Comparison of ENCODE assay signal across 20 cellular contexts in genomic region chr4:64503945-64504675, GRCh38.
A peak's percentile ranks its signal among the peaks of the same experiment; 100 is the strongest.
DNase-seq lines count a peak whose midpoint lies in the region; ATAC-seq and TF ChIP-seq lines count a peak whose summit lies in the region.
"Had no signal": no experiment of that assay in that cellular context is flagged by ENCODE, and none has a peak within 500 bp of the region (broad histone marks: within the 10 kb centered on the region; RNA-seq: fewer than 3 reads in every experiment).

No MANE protein-coding gene starts in this region.

- H3K27me3 ChIP-seq in heart left ventricle (no peaks in the 10 kb centered on the region), right cardiac atrium (ENCODE audit: control insufficient read depth, insufficient read depth) (no peaks in the 10 kb centered on the region), hepatocyte (no peaks in the 10 kb centered on the region), smooth muscle cell (ENCODE audit: low read depth) (no peaks in the 10 kb centered on the region)
- H3K27me3 ChIP-seq: BE2C had no signal

- no peak overlapping the region for H3K4me3 Mint-ChIP-seq in activated T-helper 1 cell treated with anti-CD3 and anti-CD28 coated beads, Interleukin-12 subunit alpha, Interleukin-12 subunit beta, Interleukin-2, Interleukin-4 antibody, amounts not matched to agents 30 ng/mL and 10 ng/mL and 1 ng/mL, durations not matched to agents 14 hours and 24 hours and 36 hours
- H3K4me3 Mint-ChIP-seq: CD4-positive, CD25-positive, alpha-beta regulatory T cell; CD8-positive, alpha-beta memory T cell; GM23338 had no signal

- no peaks in the 10 kb centered on the region for H3K36me3 ChIP-seq in heart left ventricle
- no peaks in the 10 kb centered on the region for H3K36me3 ChIP-seq in hepatocyte (replicated peaks; ENCODE audit: insufficient read depth, low read depth)
- H3K36me3 ChIP-seq in smooth muscle cell (ENCODE audit: low read depth) = no peaks in the 10 kb centered on the region
- H3K36me3 ChIP-seq: BE2C had no signal

- WGBS in heart left ventricle, 4 donors = 27 to 39% (median 36%) methylated on average over 3 of the region's 3 CpGs
- 41% methylated on average over 3 of the region's 3 CpGs for WGBS in right cardiac atrium
- 42% methylated on average over 3 of the region's 3 CpGs for WGBS in hepatocyte (ENCODE audit: low lambda C conversion rate, missing lambda C conversion rate)
- 69% methylated on average over 3 of the region's 3 CpGs for WGBS in smooth muscle cell (ENCODE audit: low lambda C conversion rate)

- ATAC-seq in heart left ventricle = peak in 2 of 4 donors; percentile 56 to 57
- ATAC-seq in right cardiac atrium = no peak
- ATAC-seq: GM23338 had no signal

- H3K27ac ChIP-seq in heart left ventricle (peak overlapping the region in 7 of 12 donors; percentile 12 to 60 (median 36)), right cardiac atrium (ENCODE audit: low read length) (no peak overlapping the region), 22Rv1 (peak overlapping the region; percentile 27; the same call in 1 of the 2 replicates), hepatocyte (no peak overlapping the region), smooth muscle cell (ENCODE audit: low read depth) (no peak overlapping the region)
- H3K27ac ChIP-seq: HL-60 had no signal

- DNase-seq in heart left ventricle (no peak), right cardiac atrium (no peak), DMS53 treated with DMSO at 0.1 percent for 48 hours (lab: John Stamatoyannopoulos, UW; ENCODE audit: unreplicated experiment) (peak; percentile 47), hepatocyte (ENCODE audit: low spot score) (no peak), smooth muscle cell (lab: John Stamatoyannopoulos, UW; ENCODE audit: unreplicated experiment) (no peak)
- DNase-seq in activated T-helper 1 cell treated with anti-CD3 and anti-CD28 coated beads, Interleukin-12 subunit alpha, Interleukin-12 subunit beta, Interleukin-2, Interleukin-4 antibody, amounts not matched to agents 30 ng/mL and 10 ng/mL and 1 ng/mL, durations not matched to agents 14 hours and 24 hours and 36 hours (ENCODE audit: low spot score) = no peak
- DNase-seq: ACHN; BE2C; C1 segment of cervical spinal cord; CD4-positive, CD25-positive, alpha-beta regulatory T cell; CD8-positive, alpha-beta memory T cell; COR-L47; DMS 273 treated with DMSO at 0.1 percent for 48 hours; DMS79; GDM1; HCEC 1CT had no signal

- H3K27ac Mint-ChIP-seq in activated T-helper 1 cell treated with anti-CD3 and anti-CD28 coated beads, Interleukin-12 subunit alpha, Interleukin-12 subunit beta, Interleukin-2, Interleukin-4 antibody, amounts not matched to agents 30 ng/mL and 10 ng/mL and 1 ng/mL, durations not matched to agents 14 hours and 24 hours and 36 hours = no peak overlapping the region
- H3K27ac Mint-ChIP-seq: CD4-positive, CD25-positive, alpha-beta regulatory T cell; CD8-positive, alpha-beta memory T cell; GM23338; IgD-negative memory B cell had no signal

- TF ChIP-seq CTCF in heart left ventricle (IDR thresholded peaks at IDR 0.05) = no peak
- no peak for TF ChIP-seq CTCF in 22Rv1 (IDR thresholded peaks at IDR 0.05)
- TF ChIP-seq CTCF in hepatocyte (IDR thresholded peaks at IDR 0.05; ENCODE audit: poor library complexity) = no peak
- no peak for TF ChIP-seq CTCF in smooth muscle cell (IDR thresholded peaks at IDR 0.05; ENCODE audit: borderline replicate concordance, insufficient read depth, poor library complexity, severe bottlenecking)

- H3K9me2 ChIP-seq in hepatocyte (replicated peaks; ENCODE audit: insufficient read depth) = no peaks in the 10 kb centered on the region

- H2AFZ ChIP-seq in hepatocyte (peak overlapping the region; percentile 23), smooth muscle cell (ENCODE audit: low read depth) (no peak overlapping the region)
- H2AFZ ChIP-seq: GM23338 had no signal

- no peaks in the 10 kb centered on the region for H3K4me1 Mint-ChIP-seq in activated T-helper 1 cell treated with anti-CD3 and anti-CD28 coated beads, Interleukin-12 subunit alpha, Interleukin-12 subunit beta, Interleukin-2, Interleukin-4 antibody, amounts not matched to agents 30 ng/mL and 10 ng/mL and 1 ng/mL, durations not matched to agents 14 hours and 24 hours and 36 hours (ENCODE audit: low read depth)
- H3K4me1 Mint-ChIP-seq: CD4-positive, CD25-positive, alpha-beta regulatory T cell; CD8-positive, alpha-beta memory T cell; GM23338; IgD-negative memory B cell had no signal

- no peaks in the 10 kb centered on the region for H3K9me3 Mint-ChIP-seq in activated T-helper 1 cell treated with anti-CD3 and anti-CD28 coated beads, Interleukin-12 subunit alpha, Interleukin-12 subunit beta, Interleukin-2, Interleukin-4 antibody, amounts not matched to agents 30 ng/mL and 10 ng/mL and 1 ng/mL, durations not matched to agents 14 hours and 24 hours and 36 hours
- H3K9me3 Mint-ChIP-seq: GM23338 had no signal

- H3K4me1 ChIP-seq in heart left ventricle (peaks cover 0 to 6% (median 0%) of the 10 kb centered on the region in 12 donors), right cardiac atrium (ENCODE audit: control insufficient read depth, insufficient read depth, low read length) (no peaks in the 10 kb centered on the region), hepatocyte (ENCODE audit: insufficient read depth) (no peaks in the 10 kb centered on the region), smooth muscle cell (ENCODE audit: low read depth) (no peaks in the 10 kb centered on the region)
- H3K4me1 ChIP-seq: BE2C had no signal

- H3K4me3 ChIP-seq in heart left ventricle = no peak overlapping the region
- no peak overlapping the region for H3K4me3 ChIP-seq in right cardiac atrium (ENCODE audit: low read length)
- H3K4me3 ChIP-seq in hepatocyte = no peak overlapping the region
- H3K4me3 ChIP-seq in smooth muscle cell = no peak overlapping the region
- H3K4me3 ChIP-seq: GM23338 had no signal

- H3F3A ChIP-seq in smooth muscle cell (ENCODE audit: low read depth) = no peaks in the 10 kb centered on the region

- TF ChIP-seq POLR2A in heart left ventricle (IDR thresholded peaks at IDR 0.05) = no peak

- H3K9ac ChIP-seq in smooth muscle cell (ENCODE audit: low read depth) = no peak overlapping the region

- no peaks in the 10 kb centered on the region for H3K79me2 ChIP-seq in hepatocyte
- H3K79me2 ChIP-seq in smooth muscle cell (ENCODE audit: low read depth) = no peaks in the 10 kb centered on the region

- no peaks in the 10 kb centered on the region for H3K36me3 Mint-ChIP-seq in activated T-helper 1 cell treated with anti-CD3 and anti-CD28 coated beads, Interleukin-12 subunit alpha, Interleukin-12 subunit beta, Interleukin-2, Interleukin-4 antibody, amounts not matched to agents 30 ng/mL and 10 ng/mL and 1 ng/mL, durations not matched to agents 14 hours and 24 hours and 36 hours (ENCODE audit: low read depth)
- H3K36me3 Mint-ChIP-seq: CD4-positive, CD25-positive, alpha-beta regulatory T cell; CD8-positive, alpha-beta memory T cell; IgD-negative memory B cell had no signal

- no peaks in the 10 kb centered on the region for H4K20me1 ChIP-seq in hepatocyte (ENCODE audit: insufficient read depth, poor library complexity, severe bottlenecking)
- no peaks in the 10 kb centered on the region for H4K20me1 ChIP-seq in smooth muscle cell (ENCODE audit: low read depth)

- intact Hi-C loops in heart left ventricle (cut with DNase I) = no loop called here
- intact Hi-C loops in right cardiac atrium (cut with DNase I) = no loop called here
- intact Hi-C loops in activated T-helper 1 cell treated with anti-CD3 and anti-CD28 coated beads, Interleukin-12 subunit alpha, Interleukin-12 subunit beta, Interleukin-2, Interleukin-4 antibody, amounts not matched to agents 30 ng/mL and 10 ng/mL and 1 ng/mL, durations not matched to agents 14 hours and 24 hours and 36 hours (cut with micrococcal nuclease) = no loop called here

- H3K9me3 ChIP-seq in heart left ventricle (peaks cover 0 to 5% (median 0%) of the 10 kb centered on the region in 12 donors), right cardiac atrium (ENCODE audit: control insufficient read depth, low read length) (no peaks in the 10 kb centered on the region), hepatocyte (ENCODE audit: low read depth) (no peaks in the 10 kb centered on the region), smooth muscle cell (replicated peaks; ENCODE audit: low read depth) (peaks cover 3% of the 10 kb centered on the region)
- H3K9me3 ChIP-seq: BE2C had no signal

- H3K4me2 ChIP-seq in hepatocyte (peak overlapping the region; percentile 36), smooth muscle cell (no peak overlapping the region)
- H3K4me2 ChIP-seq: GM23338 had no signal

- H3K27me3 Mint-ChIP-seq in activated T-helper 1 cell treated with anti-CD3 and anti-CD28 coated beads, Interleukin-12 subunit alpha, Interleukin-12 subunit beta, Interleukin-2, Interleukin-4 antibody, amounts not matched to agents 30 ng/mL and 10 ng/mL and 1 ng/mL, durations not matched to agents 14 hours and 24 hours and 36 hours (ENCODE audit: insufficient read depth) = no peaks in the 10 kb centered on the region
- H3K27me3 Mint-ChIP-seq: CD4-positive, CD25-positive, alpha-beta regulatory T cell; CD8-positive, alpha-beta memory T cell; IgD-negative memory B cell had no signal

Comparison
In these comparisons a context has a peak if more than half of its experiments do, and no peak if none do; other contexts are left out.
1. H3K27ac ChIP-seq: peak in heart left ventricle (7 of 12) and 22Rv1 (single experiment); none in right cardiac atrium (single experiment), hepatocyte (single experiment) and smooth muscle cell (single experiment).